Comparison of ENCODE assay signal across 19 cellular contexts in the genomic region with DNA sequence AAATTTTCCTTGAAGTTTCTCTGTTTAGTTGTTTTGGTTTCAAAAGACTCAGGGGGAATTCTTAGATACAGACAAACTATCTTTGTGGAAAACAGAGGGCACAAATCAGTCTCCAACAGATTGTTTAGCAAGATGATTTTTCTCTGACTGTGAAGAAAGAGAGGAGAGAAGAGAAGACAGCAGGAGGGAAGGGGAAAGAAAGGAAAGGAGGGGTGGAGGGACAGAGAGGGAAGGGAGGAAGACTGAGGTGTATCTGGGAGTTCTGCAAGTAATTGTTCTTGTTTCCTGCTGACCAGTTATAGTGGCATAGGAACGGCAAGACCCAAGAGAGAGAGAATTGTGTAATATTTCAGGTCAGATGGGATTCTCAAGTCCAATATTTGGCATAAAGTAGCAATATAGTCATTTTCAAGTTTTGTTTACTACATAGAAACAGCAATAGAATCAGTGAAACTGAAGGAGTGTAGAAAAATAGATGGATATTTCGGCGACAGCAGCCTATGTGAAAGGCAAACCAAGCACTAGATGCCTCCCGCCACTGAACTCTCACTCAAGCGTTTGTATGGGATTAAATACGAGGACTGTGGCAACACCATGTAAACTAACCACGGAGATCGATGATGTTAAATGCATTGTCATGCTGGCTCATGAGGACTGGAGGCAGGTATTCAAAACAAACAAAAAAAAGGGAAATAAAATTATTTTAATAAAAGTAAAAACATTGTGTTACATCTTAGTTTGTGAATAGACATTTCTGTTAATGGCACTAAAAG.
A peak's percentile ranks its signal among the peaks of the same experiment; 100 is the strongest.
DNase-seq lines count a peak whose midpoint lies in the region; ATAC-seq, FAIRE-seq and TF ChIP-seq lines count a peak whose summit lies in the region.
"Had no signal": no experiment of that assay in that cellular context is flagged by ENCODE, and none has a peak within 500 bp of the region (broad histone marks: within the 10 kb centered on the region; RNA-seq: fewer than 3 reads in every experiment).

No MANE protein-coding gene starts in this region.

- no peaks in the 10 kb centered on the region for H3K27me3 ChIP-seq in astrocyte (ENCODE audit: insufficient read depth, low read length)
- no peaks in the 10 kb centered on the region for H3K27me3 ChIP-seq in mesendoderm (ENCODE audit: insufficient read depth, low read length, poor library complexity)
- no peaks in the 10 kb centered on the region for H3K27me3 ChIP-seq in adrenal gland
- no peaks in the 10 kb centered on the region for H3K27me3 ChIP-seq in pancreas
- H3K27me3 ChIP-seq: SJSA1 had no signal

- H3K18ac ChIP-seq in mesendoderm (ENCODE audit: low read length): no peak overlapping the region

- H3K4me3 Mint-ChIP-seq in astrocyte (ENCODE audit: unreplicated experiment): no peak overlapping the region
- H3K4me3 Mint-ChIP-seq: B cell; CD4-positive, alpha-beta T cell had no signal

- H3K79me1 ChIP-seq in mesendoderm (ENCODE audit: low read length): no peaks in the 10 kb centered on the region

- no peak overlapping the region for H3K9ac ChIP-seq in astrocyte (ENCODE audit: low read length)
- no peak overlapping the region for H3K9ac ChIP-seq in mesendoderm (ENCODE audit: low read length)

- H4K5ac ChIP-seq in mesendoderm (ENCODE audit: low read length): no peak overlapping the region

- TF ChIP-seq POLR2A in adrenal gland (IDR thresholded peaks at IDR 0.05): no peak

- H2BK5ac ChIP-seq in mesendoderm (ENCODE audit: low read length): no peak overlapping the region

- intact Hi-C loops in adrenal gland (cut with DNase I) (no loop called here), pancreas (cut with DNase I) (no loop called here)

- H3K4me2 ChIP-seq in astrocyte (ENCODE audit: low read length) (no peak overlapping the region), mesendoderm (ENCODE audit: low read length) (no peak overlapping the region)
- H3K4me2 ChIP-seq: PC-9 had no signal

- no peak overlapping the region for H2BK120ac ChIP-seq in mesendoderm (ENCODE audit: low read depth, low read length)

- H3K79me2 ChIP-seq in astrocyte (ENCODE audit: insufficient read depth, low read length) (no peaks in the 10 kb centered on the region), mesendoderm (ENCODE audit: control insufficient read depth, insufficient read depth, low read length) (no peaks in the 10 kb centered on the region)

- no peaks in the 10 kb centered on the region for H3K36me3 Mint-ChIP-seq in astrocyte (ENCODE audit: low read depth, unreplicated experiment)

- no peak overlapping the region for H3K27ac ChIP-seq in astrocyte (ENCODE audit: low read depth, low read length)
- H3K27ac ChIP-seq in mesendoderm (ENCODE audit: low read depth, low read length): no peak overlapping the region
- H3K27ac ChIP-seq in adrenal gland: no peak overlapping the region
- H3K27ac ChIP-seq in pancreas: no peak overlapping the region
- H3K27ac ChIP-seq: HL-60, PC-9, SJSA1 had no signal

- peak overlapping the region; percentile 73 for H3K27ac Mint-ChIP-seq in astrocyte (ENCODE audit: unreplicated experiment)
- H3K27ac Mint-ChIP-seq: B cell; CD4-positive, alpha-beta T cell had no signal

- H3K56ac ChIP-seq in mesendoderm (ENCODE audit: low read length): no peak overlapping the region

- peaks cover 28% of the 10 kb centered on the region for H3K4me1 Mint-ChIP-seq in astrocyte (ENCODE audit: low read depth, unreplicated experiment)
- H3K4me1 Mint-ChIP-seq: B cell had no signal

- no peaks in the 10 kb centered on the region for H3K9me3 Mint-ChIP-seq in astrocyte (ENCODE audit: unreplicated experiment)
- H3K9me3 Mint-ChIP-seq: CD4-positive, alpha-beta T cell had no signal

- H3K9me3 ChIP-seq in astrocyte (ENCODE audit: insufficient read depth, low read depth, low read length): no peaks in the 10 kb centered on the region
- H3K9me3 ChIP-seq in adrenal gland (replicated peaks in 1 of 3): no peaks in the 10 kb centered on the region
- H3K9me3 ChIP-seq in pancreas: no peaks in the 10 kb centered on the region
- H3K9me3 ChIP-seq: SJSA1 had no signal

- H3K4ac ChIP-seq in mesendoderm (ENCODE audit: low read depth, low read length): no peak overlapping the region

- H2BK15ac ChIP-seq in mesendoderm (replicated peaks; ENCODE audit: low read depth): no peak overlapping the region

- no peak overlapping the region for H3K4me3 ChIP-seq in astrocyte (ENCODE audit: insufficient read depth, low read depth, low read length)
- no peak overlapping the region for H3K4me3 ChIP-seq in mesendoderm (ENCODE audit: low read length)
- H3K4me3 ChIP-seq in adrenal gland: no peak overlapping the region
- H3K4me3 ChIP-seq in pancreas: no peak overlapping the region
- H3K4me3 ChIP-seq: K562, PC-9, SJSA1 had no signal

- no peak overlapping the region for H2AFZ ChIP-seq in astrocyte (ENCODE audit: low read depth, low read length)

- no peak overlapping the region for H3K23ac ChIP-seq in mesendoderm (ENCODE audit: low read length)

- no peaks in the 10 kb centered on the region for H3K27me3 Mint-ChIP-seq in astrocyte (ENCODE audit: low read depth, unreplicated experiment)
- H3K27me3 Mint-ChIP-seq: B cell; CD4-positive, alpha-beta T cell had no signal

- no peak for ATAC-seq in pancreas
- ATAC-seq: K562 had no signal

- no CpG with 5 or more reads among the region's 8 CpGs for WGBS in mesendoderm (ENCODE audit: extremely low coverage, insufficient coverage, low lambda C conversion rate)
- 74 to 90% (median 84%) methylated on average over 8 of the region's 8 CpGs for WGBS in adrenal gland, 4 donors
- WGBS in pancreas, 2 donors: 93 to 94% methylated on average over 8 of the region's 8 CpGs

- FAIRE-seq in astrocyte (lab: Jason Lieb, UNC): no peak
- no peak for FAIRE-seq in pancreas (lab: Jason Lieb, UNC)
- FAIRE-seq: K562 had no signal

- H4K8ac ChIP-seq in mesendoderm (ENCODE audit: low read depth, low read length): no peak overlapping the region

- no peaks in the 10 kb centered on the region for H3K36me3 ChIP-seq in astrocyte (ENCODE audit: insufficient read depth, low read length)
- H3K36me3 ChIP-seq in mesendoderm (ENCODE audit: control insufficient read depth, insufficient read depth, low read length): no peaks in the 10 kb centered on the region
- H3K36me3 ChIP-seq in adrenal gland (replicated peaks in 1 of 2): no peaks in the 10 kb centered on the region
- no peaks in the 10 kb centered on the region for H3K36me3 ChIP-seq in pancreas
- H3K36me3 ChIP-seq: SJSA1 had no signal

- DNase-seq in DMS53 (lab: John Stamatoyannopoulos, UW) (peak; percentile 84), HT1080 (ENCODE audit: low read depth) (peak; percentile 2), astrocyte (ENCODE audit: low read depth) (no peak), mesendoderm (peak; percentile 18), adrenal gland (no peak), Ammon's horn (ENCODE audit: low spot score) (no peak), pancreas (no peak), SW480 (ENCODE audit: low spot score) (no peak)
- DNase-seq: Calu3; CD4-positive, alpha-beta T cell; DMS79; NCI-H1436 treated with DMSO at 0.1 percent for 48 hours; NCI-H2029 treated with DMSO at 0.1 percent for 48 hours; NCI-H524 treated with DMSO at 0.1 percent for 48 hours; PC-9 had no signal

- H3K4me1 ChIP-seq in astrocyte (ENCODE audit: insufficient read depth, low read length): no peaks in the 10 kb centered on the region
- no peaks in the 10 kb centered on the region for H3K4me1 ChIP-seq in mesendoderm (ENCODE audit: control insufficient read depth, low read depth, low read length)
- no peaks in the 10 kb centered on the region for H3K4me1 ChIP-seq in adrenal gland (replicated peaks in 1 of 2)
- H3K4me1 ChIP-seq in pancreas: peaks cover 15 to 26% (median 23%) of the 10 kb centered on the region in 3 donors
- H3K4me1 ChIP-seq: SJSA1 had no signal

- no peak overlapping the region for H2AK5ac ChIP-seq in mesendoderm (ENCODE audit: low read length)

- H4K20me1 ChIP-seq in astrocyte (ENCODE audit: insufficient read depth, low read length): no peaks in the 10 kb centered on the region

- TF ChIP-seq CTCF in astrocyte (IDR thresholded peaks at IDR 0.05; ENCODE audit: insufficient read depth, low read depth, low read length) (no peak), adrenal gland (IDR thresholded peaks at IDR 0.05) (no peak), pancreas (IDR thresholded peaks at IDR 0.05) (no peak)

Comparison
In these comparisons a context has a peak if more than half of its experiments do, and no peak if none do; other contexts are left out.
1. DNase-seq: peak in DMS53 (single experiment), HT1080 (single experiment) and mesendoderm (single experiment); none in astrocyte (single experiment), adrenal gland (0 of 7), Ammon's horn (single experiment), pancreas (0 of 6) and SW480 (single experiment).